Comparison of ENCODE assay signal across 8 cellular contexts in the genomic region with DNA sequence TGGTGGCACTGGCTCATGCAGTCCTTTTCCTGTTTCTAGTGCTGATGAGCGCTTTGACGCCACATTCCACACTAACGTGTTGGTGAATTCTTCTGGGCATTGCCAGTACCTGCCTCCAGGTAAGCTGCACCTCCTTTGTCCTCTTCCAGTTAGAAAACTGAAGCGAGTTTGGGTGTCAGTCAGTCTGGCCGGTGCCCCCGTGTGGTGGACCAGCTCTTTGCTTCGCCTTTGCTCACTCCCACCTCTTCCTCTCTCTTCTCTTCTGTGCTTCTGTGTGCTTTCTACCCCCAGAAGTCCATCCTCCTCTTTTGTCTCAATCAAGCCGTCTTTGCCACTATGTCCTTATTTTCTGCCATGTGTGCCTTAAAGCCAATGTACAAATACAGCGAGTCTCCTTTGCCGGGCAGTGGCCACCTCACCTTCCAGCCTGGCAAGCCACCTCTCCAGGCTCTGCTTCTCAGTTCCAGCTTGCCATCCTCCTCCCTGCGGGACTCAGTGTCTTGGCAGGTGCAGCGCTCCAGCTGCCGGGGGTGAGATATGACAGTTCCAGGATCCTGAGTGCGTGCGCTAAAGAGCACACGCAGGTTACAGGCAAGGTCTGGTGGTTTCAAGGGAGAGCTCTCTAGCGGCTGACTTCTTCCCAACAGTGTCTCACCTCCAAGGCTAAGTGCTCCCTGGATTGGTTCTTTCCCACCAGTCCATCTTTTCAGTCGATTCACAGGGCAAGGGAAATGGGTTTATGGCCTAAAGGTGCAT.
A peak's percentile ranks its signal among the peaks of the same experiment; 100 is the strongest.
DNase-seq lines count a peak whose midpoint lies in the region; ATAC-seq, FAIRE-seq and TF ChIP-seq lines count a peak whose summit lies in the region.
"Not testable (repeated sequence)": the region's sequence is repeated elsewhere in the genome, so short reads cannot be mapped to it uniquely, and the experiment has no call there.

No MANE protein-coding gene starts in this region.

- not testable (repeated sequence) for H3K9me1 ChIP-seq in keratinocyte (ENCODE audit: control insufficient read depth, extremely low read depth, insufficient read depth, low read length)

- not testable (repeated sequence) for TF ChIP-seq RAD21 in A549 (conservative IDR thresholded peaks at IDR 0.05 in 1 of 2, IDR thresholded peaks at IDR 0.05 in 1 of 2); GM12878 (IDR thresholded peaks at IDR 0.05; ENCODE audit: insufficient read depth, low read depth, low read length); H1 (IDR thresholded peaks at IDR 0.05 in 1 of 2, conservative IDR thresholded peaks at IDR 0.05 in 1 of 2; ENCODE audit: low read depth in 2 of 2, low read length in 2 of 2)

- not testable (repeated sequence) for H3K56ac ChIP-seq in H1 (replicated peaks; ENCODE audit: insufficient read length, low read depth, low read length)

- TF ChIP-seq POLR2A in A549 (IDR thresholded peaks at IDR 0.05; ENCODE audit: low read length); GM12878 (IDR thresholded peaks at IDR 0.05; ENCODE audit: low read depth, low read length); H1 (IDR thresholded peaks at IDR 0.05; ENCODE audit: control extremely low read depth in 1 of 2, low read depth in 2 of 2, low read length in 2 of 2): not testable (repeated sequence)

- not testable (repeated sequence) for H2BK15ac ChIP-seq in H1 (ENCODE audit: low read length)

- not testable (repeated sequence) for DNase-seq in A549 (ENCODE audit: low read depth in 1 of 2, low spot score in 1 of 2); GM18507 (ENCODE audit: extremely low spot score, insufficient read length, low read depth); HTR-8/SVneo (ENCODE audit: insufficient read length, low spot score); RWPE2 (ENCODE audit: low spot score); GM12878 (ENCODE audit: low read depth, low spot score); H1 (ENCODE audit: low read depth in 1 of 2, low spot score in 2 of 2); keratinocyte (ENCODE audit: low read depth, low spot score); pancreas

- BruUV-seq in GM12878 (replicated peaks; lab: Mats Ljungman, UMichigan), result not testable (repeated sequence)

- not testable (repeated sequence) for H3K14ac ChIP-seq in H1 (ENCODE audit: insufficient read length)

- SMC1A ChIA-PET in GM12878 (lab: Charles Lee; ENCODE audit: uncharacterized antibody, unreplicated experiment), result not testable (repeated sequence)

- not testable (repeated sequence) for FAIRE-seq in A549 (lab: Jason Lieb, UNC); pancreas (lab: Jason Lieb, UNC)
- FAIRE-seq in GM18507 (lab: Jason Lieb, UNC), result peak; percentile 38
- peak; percentile 66 for FAIRE-seq in HTR-8/SVneo (lab: Jason Lieb, UNC)
- FAIRE-seq in GM12878 (lab: Jason Lieb, UNC), result peak; percentile 38
- FAIRE-seq in H1 (lab: Jason Lieb, UNC), result peak; percentile 99
- peak; percentile 59 for FAIRE-seq in keratinocyte (lab: Jason Lieb, UNC)

- not testable (repeated sequence) for H2AFZ ChIP-seq in GM12878 (ENCODE audit: control insufficient read depth, low read depth, low read length); H1 (ENCODE audit: low read length); keratinocyte (ENCODE audit: control insufficient read depth, low read length)

- intact Hi-C loops in GM12878 (cut with micrococcal nuclease; ENCODE audit: unreplicated experiment); pancreas (cut with DNase I): not testable (repeated sequence)

- in situ Hi-C loops in GM12878 (cut with MboI), result not testable (repeated sequence)

- H3K9me3 ChIP-seq in A549; RWPE2 (ENCODE audit: severe bottlenecking); GM12878 (replicated peaks; ENCODE audit: control insufficient read depth, insufficient read depth, low read length); H1 (ENCODE audit: insufficient read depth in 2 of 2, low read depth in 1 of 2, low read length in 1 of 2); keratinocyte (ENCODE audit: control insufficient read depth, low read depth, low read length); pancreas: not testable (repeated sequence)

- dilution Hi-C loops in keratinocyte (cut with MboI; ENCODE audit: extremely low pct_ligation_motif_present, low sequenced_read_pairs), result not testable (repeated sequence)

- not testable (repeated sequence) for TF ChIP-seq CTCF in A549 (IDR thresholded peaks at IDR 0.05); RWPE2 (IDR thresholded peaks at IDR 0.05; ENCODE audit: poor library complexity, severe bottlenecking); GM12878 (IDR thresholded peaks at IDR 0.05 in 2 of 3, conservative IDR thresholded peaks at IDR 0.05 in 1 of 3; ENCODE audit: control insufficient read depth in 2 of 3, extremely low read depth in 1 of 3, insufficient read depth in 1 of 3, low read depth in 3 of 3, low read length in 3 of 3); H1 (IDR thresholded peaks at IDR 0.05; ENCODE audit: control extremely low read depth in 1 of 3, insufficient read depth in 1 of 3, low read depth in 1 of 3, low read length in 3 of 3); keratinocyte (optimal IDR thresholded peaks at IDR 0.05 in 1 of 3, IDR thresholded peaks at IDR 0.05 in 1 of 3, conservative IDR thresholded peaks at IDR 0.05 in 1 of 3; ENCODE audit: extremely low read depth in 1 of 3, insufficient read depth in 2 of 3, low read length in 3 of 3); pancreas (IDR thresholded peaks at IDR 0.05)

- H3K36me3 ChIP-seq in RWPE2 (ENCODE audit: low read depth); GM12878 (ENCODE audit: control insufficient read depth in 2 of 2, insufficient read depth in 2 of 2, low read length in 1 of 2); H1 (ENCODE audit: control insufficient read depth in 2 of 4, insufficient read depth in 4 of 4, low read length in 3 of 4); keratinocyte (ENCODE audit: control insufficient read depth in 2 of 2, extremely low read depth in 1 of 2, insufficient read depth in 2 of 2, low read length in 2 of 2); pancreas: not testable (repeated sequence)

- not testable (repeated sequence) for H4K91ac ChIP-seq in H1 (replicated peaks; ENCODE audit: insufficient read length, low read length)

- H3K79me1 ChIP-seq in H1 (ENCODE audit: low read depth, low read length), result not testable (repeated sequence)

- H2AK5ac ChIP-seq in H1 (ENCODE audit: low read depth, low read length), result not testable (repeated sequence)

- not testable (repeated sequence) for H3K27me3 ChIP-seq in RWPE2 (ENCODE audit: insufficient read depth, poor library complexity, severe bottlenecking); GM12878 (replicated peaks in 1 of 2; ENCODE audit: control insufficient read depth in 2 of 2, insufficient read depth in 2 of 2, low read length in 1 of 2); H1 (replicated peaks in 1 of 4; ENCODE audit: control insufficient read depth in 3 of 4, extremely low read depth in 1 of 4, insufficient read depth in 3 of 4, low read length in 3 of 4); keratinocyte (ENCODE audit: control insufficient read depth, extremely low read depth, insufficient read depth, low read length); pancreas

- H3K4me3 ChIP-seq in A549; RWPE2 (ENCODE audit: severe bottlenecking); GM12878; H1 (ENCODE audit: extremely low read depth in 1 of 4, insufficient read depth in 2 of 4, low read depth in 3 of 4, low read length in 4 of 4); keratinocyte (ENCODE audit: control insufficient read depth in 2 of 3, extremely low read depth in 1 of 3, insufficient read depth in 2 of 3, low read depth in 1 of 3, low read length in 3 of 3); pancreas: not testable (repeated sequence)

- H3K79me2 ChIP-seq in GM12878 (ENCODE audit: control insufficient read depth, insufficient read depth, low read length); H1 (ENCODE audit: control insufficient read depth in 1 of 2, insufficient read depth in 2 of 2, low read length in 2 of 2); keratinocyte (ENCODE audit: control insufficient read depth, insufficient read depth, low read length): not testable (repeated sequence)

- not testable (repeated sequence) for H3K27ac ChIP-seq in A549; RWPE2 (ENCODE audit: poor library complexity, severe bottlenecking); GM12878 (ENCODE audit: control insufficient read depth, insufficient read depth); H1 (ENCODE audit: low read depth, low read length); keratinocyte (ENCODE audit: control insufficient read depth, insufficient read depth, low read length); pancreas

- peak; percentile 61 to 82; a peak in 4 of 6 replicates for ATAC-seq in A549
- peak; percentile 37; the same call in 2 of the 3 replicates for ATAC-seq in RWPE2 (ENCODE audit: low read depth)
- ATAC-seq in GM12878, result not testable (repeated sequence)
- peak in 3 of 4 donors; percentile 58 to 79 (median 77) for ATAC-seq in pancreas

- RAD21 ChIA-PET in GM12878 (lab: Charles Lee; ENCODE audit: unreplicated experiment), result not testable (repeated sequence)

- H2BK5ac ChIP-seq in H1 (ENCODE audit: low read depth, low read length), result not testable (repeated sequence)

- no CpG with 5 or more reads among the region's 18 CpGs for WGBS in A549 (ENCODE audit: missing lambda C conversion rate)
- no CpG with 5 or more reads among the region's 18 CpGs for WGBS in GM12878 (ENCODE audit: insufficient coverage, insufficient replicate concordance, low lambda C conversion rate, missing lambda C conversion rate)
- no CpG with 5 or more reads among the region's 18 CpGs for WGBS in H1 (ENCODE audit: extremely low coverage in 1 of 2, insufficient coverage in 1 of 2, insufficient read length in 1 of 2, insufficient replicate concordance in 2 of 2, low coverage in 1 of 2, low lambda C conversion rate in 2 of 2, missing lambda C conversion rate in 1 of 2), 2 experiments
- WGBS in pancreas, 2 donors, result no CpG with 5 or more reads among the region's 18 CpGs

- H4K8ac ChIP-seq in H1 (ENCODE audit: extremely low read depth, insufficient read depth, low read length), result not testable (repeated sequence)

- H3K23me2 ChIP-seq in H1 (ENCODE audit: low read depth, low read length), result not testable (repeated sequence)

- not testable (repeated sequence) for H4K5ac ChIP-seq in H1 (ENCODE audit: insufficient read length, low read depth, low read length)

- TF ChIP-seq EP300 in A549 (IDR thresholded peaks at IDR 0.05); GM12878 (IDR thresholded peaks at IDR 0.05; ENCODE audit: borderline replicate concordance in 1 of 2, control insufficient read depth in 1 of 2, low read depth in 2 of 2, low read length in 2 of 2); H1 (IDR thresholded peaks at IDR 0.05; ENCODE audit: borderline replicate concordance in 1 of 2, low read depth in 2 of 2, low read length in 2 of 2): not testable (repeated sequence)

- not testable (repeated sequence) for H3K9ac ChIP-seq in GM12878 (ENCODE audit: control insufficient read depth, insufficient read depth, low read length); H1 (replicated peaks in 1 of 4; ENCODE audit: extremely low read depth in 1 of 4, low read depth in 3 of 4, low read length in 3 of 4); keratinocyte (ENCODE audit: control insufficient read depth, extremely low read depth, insufficient read depth, low read length)

- H3K4me2 ChIP-seq in A549; GM12878 (ENCODE audit: control insufficient read depth, insufficient read depth); H1 (ENCODE audit: insufficient read depth in 1 of 2, low read depth in 2 of 2, low read length in 2 of 2); keratinocyte (ENCODE audit: control insufficient read depth, extremely low read depth, insufficient read depth, low read depth, low read length): not testable (repeated sequence)

- H2BK20ac ChIP-seq in H1 (ENCODE audit: low read length), result not testable (repeated sequence)

- H3K18ac ChIP-seq in H1 (ENCODE audit: extremely low read depth, low read length), result not testable (repeated sequence)

- not testable (repeated sequence) for H3K4ac ChIP-seq in H1 (replicated peaks; ENCODE audit: insufficient read length, low read depth, low read length)

- CTCF ChIA-PET in A549 (lab: Yijun Ruan, JAX); GM12878 (lab: Yijun Ruan, JAX); H1 (lab: Charles Lee; ENCODE audit: partially characterized antibody): not testable (repeated sequence)

- POLR2A ChIA-PET in A549 (lab: Yijun Ruan, JAX); GM12878 (lab: Charles Lee); H1 (lab: Charles Lee; ENCODE audit: partially characterized antibody): not testable (repeated sequence)

- not testable (repeated sequence) for H2BK12ac ChIP-seq in H1 (ENCODE audit: low read depth, low read length)

- not testable (repeated sequence) for H3K4me1 ChIP-seq in A549; RWPE2 (ENCODE audit: insufficient read depth, poor library complexity, severe bottlenecking); GM12878 (ENCODE audit: control insufficient read depth, insufficient read depth, low read length); H1 (replicated peaks in 1 of 4; ENCODE audit: control insufficient read depth in 3 of 4, insufficient read depth in 4 of 4, low read length in 3 of 4); keratinocyte (ENCODE audit: control insufficient read depth, extremely low read depth, insufficient read depth, low read length); pancreas

- not testable (repeated sequence) for H3K23ac ChIP-seq in H1 (ENCODE audit: insufficient read length)

- not testable (repeated sequence) for H4K20me1 ChIP-seq in GM12878 (ENCODE audit: control insufficient read depth, insufficient read depth); H1 (replicated peaks in 1 of 2; ENCODE audit: control insufficient read depth in 1 of 2, insufficient read depth in 2 of 2, low read length in 2 of 2); keratinocyte (ENCODE audit: control insufficient read depth, extremely low read depth, insufficient read depth, low read length)

- not testable (repeated sequence) for H2BK120ac ChIP-seq in H1 (replicated peaks; ENCODE audit: low read depth, low read length)
